ENCODE assay signal across 21 cellular contexts in the genomic region with DNA sequence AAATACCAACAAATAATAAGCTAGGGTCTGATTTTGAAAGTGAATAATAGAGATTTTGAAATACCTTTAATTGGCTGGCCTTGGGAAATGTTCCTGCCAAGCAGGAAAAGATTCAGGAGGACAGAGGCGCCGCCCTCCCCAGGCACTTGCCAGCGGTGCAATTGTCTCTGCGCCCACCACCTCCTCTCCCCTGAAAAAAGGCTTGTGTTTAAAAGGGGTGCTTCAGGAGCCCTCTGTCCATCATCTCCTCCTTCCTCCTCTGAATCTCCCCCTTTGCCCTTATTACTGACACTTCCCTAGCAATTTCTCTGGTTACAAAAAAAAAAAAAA.
DNase-seq lines count a peak whose midpoint lies in the region; ATAC-seq and TF ChIP-seq lines count a peak whose summit lies in the region.
"Had no signal": no experiment of that assay in that cellular context is flagged by ENCODE, and none has a peak within 500 bp of the region (broad histone marks: within the 10 kb centered on the region; RNA-seq: fewer than 3 reads in every experiment).

No MANE protein-coding gene starts in this region.

- H3K4me1 ChIP-seq in BLaER1, result peaks cover 38% of the 10 kb centered on the region
- no peaks in the 10 kb centered on the region for H3K4me1 ChIP-seq in adrenal gland (replicated peaks in 1 of 2)
- peaks cover 7 to 9% of the 10 kb centered on the region in 2 donors for H3K4me1 ChIP-seq in naive thymus-derived CD4-positive, alpha-beta T cell (ENCODE audit: control insufficient read depth in 2 of 2, insufficient read depth in 2 of 2, low read length in 2 of 2)
- no peaks in the 10 kb centered on the region for H3K4me1 ChIP-seq in tibial nerve
- H3K4me1 ChIP-seq: Caco-2 had no signal

- DNase-seq in CD4-positive, alpha-beta T cell, result no peak
- peak in 4 of 7 donors; percentile 32 to 54 (median 46) for DNase-seq in adrenal gland
- DNase-seq in naive thymus-derived CD4-positive, alpha-beta T cell, result no peak
- DNase-seq in tibial nerve (ENCODE audit: low spot score in 2 of 2), result no peak
- no peak for DNase-seq in NCI-H82 (lab: John Stamatoyannopoulos, UW)
- no peak for DNase-seq in stimulated activated CD4-positive, alpha-beta T cell treated with anti-CD3 and anti-CD28 coated beads, Interleukin-2, amount 100 ng/mL, for 24 hours
- DNase-seq: ACHN; AML-193; CD4-positive, CD25-positive, alpha-beta regulatory T cell; DMS153; GDM1; H9; KG1; NCI-H1417; NCI-H187; NCI-H2107; NCI-H510A; NCI-H748 treated with DMSO at 0.1 percent for 48 hours had no signal

- peaks cover under 1% of the 10 kb centered on the region for H3K36me3 Mint-ChIP-seq in CD4-positive, alpha-beta T cell (ENCODE audit: low read depth)
- peaks cover 0 to 9% (median 4%) of the 10 kb centered on the region in 5 donors for H3K36me3 Mint-ChIP-seq in naive thymus-derived CD4-positive, alpha-beta T cell
- H3K36me3 Mint-ChIP-seq: CD4-positive, CD25-positive, alpha-beta regulatory T cell had no signal

- POLR2A ChIA-PET in CD4-positive, alpha-beta T cell (lab: Charles Lee), result no interaction called here
- POLR2A ChIA-PET in naive thymus-derived CD4-positive, alpha-beta T cell (lab: Charles Lee), result interaction anchor here (0.6 to 3.2 kb wide), 8 partner anchors 9 to 135 kb away, joined by 3 to 14 read pairs (median 3); partner anchors contain the start of gene GPR18

- H3K27ac Mint-ChIP-seq in CD4-positive, alpha-beta T cell, result peak overlapping the region; percentile 39
- peak overlapping the region in 6 of 9 donors; percentile 17 to 81 (median 68) for H3K27ac Mint-ChIP-seq in naive thymus-derived CD4-positive, alpha-beta T cell
- H3K27ac Mint-ChIP-seq: H9 had no signal

- H3K4me2 ChIP-seq in BLaER1, result peak overlapping the region; percentile 81

- no peaks in the 10 kb centered on the region for H3K27me3 ChIP-seq in BLaER1
- no peaks in the 10 kb centered on the region for H3K27me3 ChIP-seq in CD4-positive, alpha-beta T cell (ENCODE audit: control insufficient read depth, insufficient read depth, low read length)
- H3K27me3 ChIP-seq in adrenal gland, result no peaks in the 10 kb centered on the region
- H3K27me3 ChIP-seq in naive thymus-derived CD4-positive, alpha-beta T cell (ENCODE audit: control insufficient read depth in 2 of 2, insufficient read depth in 2 of 2, low read length in 2 of 2), result no peaks in the 10 kb centered on the region
- no peaks in the 10 kb centered on the region for H3K27me3 ChIP-seq in tibial nerve

- H3K4me3 ChIP-seq in BLaER1, result no peak overlapping the region
- no peak overlapping the region for H3K4me3 ChIP-seq in adrenal gland
- no peak overlapping the region for H3K4me3 ChIP-seq in naive thymus-derived CD4-positive, alpha-beta T cell (ENCODE audit: low read length)
- no peak overlapping the region for H3K4me3 ChIP-seq in tibial nerve

- intact Hi-C loops in CD4-positive, alpha-beta T cell (cut with DNase I, micrococcal nuclease), result loop anchor here in 1 of 2 experiments (5.0 kb wide), 1 partner anchor 120 kb away; no protein-coding TSS in a partner anchor
- intact Hi-C loops in adrenal gland (cut with DNase I), result no loop called here
- intact Hi-C loops in naive thymus-derived CD4-positive, alpha-beta T cell (cut with micrococcal nuclease), result no loop called here

- CTCF ChIA-PET in CD4-positive, alpha-beta T cell (lab: Charles Lee), result interaction anchor here (1.5 kb wide), 1 partner anchor 44 kb away, joined by 4 read pairs; no protein-coding TSS in a partner anchor
- CTCF ChIA-PET in naive thymus-derived CD4-positive, alpha-beta T cell (lab: Charles Lee), result interaction anchor here (0.5 to 1.4 kb wide), 4 partner anchors 30 to 44 kb away, joined by 3 to 5 read pairs (median 4); no protein-coding TSS in a partner anchor

- no peaks in the 10 kb centered on the region for H3K9me3 Mint-ChIP-seq in CD4-positive, alpha-beta T cell
- H3K9me3 Mint-ChIP-seq in naive thymus-derived CD4-positive, alpha-beta T cell, result no peaks in the 10 kb centered on the region
- H3K9me3 Mint-ChIP-seq: CD4-positive, CD25-positive, alpha-beta regulatory T cell had no signal

- H3K36me3 ChIP-seq in BLaER1 (no peaks in the 10 kb centered on the region), adrenal gland (replicated peaks in 1 of 2) (no peaks in the 10 kb centered on the region), tibial nerve (peaks cover 0 to 16% (median 0%) of the 10 kb centered on the region in 3 donors)
- H3K36me3 ChIP-seq in naive thymus-derived CD4-positive, alpha-beta T cell (ENCODE audit: control insufficient read depth in 2 of 3, insufficient read depth in 3 of 3, low read length in 3 of 3), result no peaks in the 10 kb centered on the region

- ATAC-seq in CD4-positive, alpha-beta T cell (ENCODE audit: poor library complexity), result no peak
- no peak for ATAC-seq in naive thymus-derived CD4-positive, alpha-beta T cell
- ATAC-seq: Right ventricle myocardium inferior had no signal

- H3K4me3 Mint-ChIP-seq in CD4-positive, alpha-beta T cell, result no peak overlapping the region
- no peak overlapping the region for H3K4me3 Mint-ChIP-seq in naive thymus-derived CD4-positive, alpha-beta T cell
- H3K4me3 Mint-ChIP-seq: CD4-positive, CD25-positive, alpha-beta regulatory T cell; H9 had no signal

- no peak for TF ChIP-seq CTCF in CD4-positive, alpha-beta T cell (IDR thresholded peaks at IDR 0.05)
- no peak for TF ChIP-seq CTCF in adrenal gland (IDR thresholded peaks at IDR 0.05)
- no peak for TF ChIP-seq CTCF in tibial nerve (IDR thresholded peaks at IDR 0.05)

- TF ChIP-seq EP300 in tibial nerve (IDR thresholded peaks at IDR 0.05), result no peak

- H3K9me3 ChIP-seq in BLaER1, result no peaks in the 10 kb centered on the region
- no peaks in the 10 kb centered on the region for H3K9me3 ChIP-seq in CD4-positive, alpha-beta T cell (ENCODE audit: control insufficient read depth, low read length)
- H3K9me3 ChIP-seq in adrenal gland (replicated peaks in 1 of 3), result no peaks in the 10 kb centered on the region
- H3K9me3 ChIP-seq in naive thymus-derived CD4-positive, alpha-beta T cell (ENCODE audit: control insufficient read depth in 2 of 3, low read length in 3 of 3), result no peaks in the 10 kb centered on the region
- H3K9me3 ChIP-seq in tibial nerve, result no peaks in the 10 kb centered on the region
- H3K9me3 ChIP-seq: Caco-2 had no signal

- peaks cover 17% of the 10 kb centered on the region for H3K4me1 Mint-ChIP-seq in CD4-positive, alpha-beta T cell (ENCODE audit: low read depth)
- H3K4me1 Mint-ChIP-seq in naive thymus-derived CD4-positive, alpha-beta T cell, result peaks cover 7 to 72% (median 59%) of the 10 kb centered on the region in 7 donors

- H3K27ac ChIP-seq in BLaER1, result no peak overlapping the region
- no peak overlapping the region for H3K27ac ChIP-seq in CD4-positive, alpha-beta T cell (ENCODE audit: low read depth, low read length)
- H3K27ac ChIP-seq in adrenal gland, result no peak overlapping the region
- no peak overlapping the region for H3K27ac ChIP-seq in naive thymus-derived CD4-positive, alpha-beta T cell (ENCODE audit: low read depth, low read length)
- H3K27ac ChIP-seq in tibial nerve, result no peak overlapping the region

- H3K9ac ChIP-seq in BLaER1, result no peak overlapping the region

- H4K20me1 ChIP-seq in BLaER1, result peaks cover 15% of the 10 kb centered on the region

- WGBS in adrenal gland, 4 donors, result 29 to 71% (median 53%) methylated on average over 4 of the region's 4 CpGs
- 84 to 93% methylated on average over 4 of the region's 4 CpGs for WGBS in tibial nerve, 2 donors

- no peaks in the 10 kb centered on the region for H3K27me3 Mint-ChIP-seq in CD4-positive, alpha-beta T cell
- H3K27me3 Mint-ChIP-seq in naive thymus-derived CD4-positive, alpha-beta T cell, result no peaks in the 10 kb centered on the region
- H3K27me3 Mint-ChIP-seq: CD4-positive, CD25-positive, alpha-beta regulatory T cell had no signal

- no peak for TF ChIP-seq POLR2A in adrenal gland (IDR thresholded peaks at IDR 0.05)
- no peak for TF ChIP-seq POLR2A in tibial nerve (IDR thresholded peaks at IDR 0.05)

Comparison
In these comparisons a context has a peak if more than half of its experiments do, and no peak if none do; other contexts are left out.
1. DNase-seq: peak in adrenal gland (4 of 7); none in CD4-positive, alpha-beta T cell (0 of 10), naive thymus-derived CD4-positive, alpha-beta T cell (0 of 9), tibial nerve (0 of 2), NCI-H82 (single experiment) and stimulated activated CD4-positive, alpha-beta T cell treated with anti-CD3 and anti-CD28 coated beads, Interleukin-2, amount 100 ng/mL, for 24 hours (0 of 2).